1 cellular context compared by ENCODE assay signal in the genomic region with DNA sequence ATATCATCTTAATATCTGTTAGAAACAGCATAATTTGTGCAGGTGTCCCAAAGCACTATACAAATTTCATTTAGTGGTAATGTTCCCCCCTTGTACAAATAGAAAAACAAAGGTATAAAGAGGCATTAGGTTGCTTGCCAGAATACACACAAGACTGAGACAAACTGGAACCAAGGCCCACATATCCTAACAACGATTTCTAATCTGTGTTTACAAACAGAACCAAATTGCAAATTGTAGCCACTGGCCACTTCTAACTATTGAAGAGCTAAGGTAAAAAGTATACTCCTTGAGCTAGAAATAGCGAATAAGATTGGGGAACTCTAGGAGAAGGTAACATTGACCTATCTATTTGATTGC.
TF ChIP-seq lines count a peak whose summit lies in the region.

No MANE protein-coding gene starts in this region.

TF ChIP-seq in WTC11, 78 proteins besides CTCF, POLR2A, EP300 and RAD21 (continued from another document):
- TF ChIP-seq, protein P1, sequence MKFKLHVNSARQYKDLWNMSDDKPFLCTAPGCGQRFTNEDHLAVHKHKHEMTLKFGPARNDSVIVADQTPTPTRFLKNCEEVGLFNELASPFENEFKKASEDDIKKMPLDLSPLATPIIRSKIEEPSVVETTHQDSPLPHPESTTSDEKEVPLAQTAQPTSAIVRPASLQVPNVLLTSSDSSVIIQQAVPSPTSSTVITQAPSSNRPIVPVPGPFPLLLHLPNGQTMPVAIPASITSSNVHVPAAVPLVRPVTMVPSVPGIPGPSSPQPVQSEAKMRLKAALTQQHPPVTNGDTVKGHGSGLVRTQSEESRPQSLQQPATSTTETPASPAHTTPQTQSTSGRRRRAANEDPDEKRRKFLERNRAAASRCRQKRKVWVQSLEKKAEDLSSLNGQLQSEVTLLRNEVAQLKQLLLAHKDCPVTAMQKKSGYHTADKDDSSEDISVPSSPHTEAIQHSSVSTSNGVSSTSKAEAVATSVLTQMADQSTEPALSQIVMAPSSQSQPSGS (CRISPR knock-in tag; IDR thresholded peaks at IDR 0.05; ENCODE audit: borderline replicate concordance, low read depth): no peak
- TF ChIP-seq TEAD1 (CRISPR knock-in tag; IDR thresholded peaks at IDR 0.05) (no peak), ZNF263 (CRISPR knock-in tag; IDR thresholded peaks at IDR 0.05; ENCODE audit: low read depth) (no peak), SP1 (CRISPR knock-in tag; conservative IDR thresholded peaks at IDR 0.05) (no peak), ATF1 (CRISPR knock-in tag; IDR thresholded peaks at IDR 0.05) (no peak), CREB1 (CRISPR knock-in tag; IDR thresholded peaks at IDR 0.05) (no peak), SOX15 (CRISPR knock-in tag; IDR thresholded peaks at IDR 0.05) (no peak), ZNF671 (CRISPR knock-in tag; IDR thresholded peaks at IDR 0.05) (no peak)
- TF ChIP-seq, protein P2, sequence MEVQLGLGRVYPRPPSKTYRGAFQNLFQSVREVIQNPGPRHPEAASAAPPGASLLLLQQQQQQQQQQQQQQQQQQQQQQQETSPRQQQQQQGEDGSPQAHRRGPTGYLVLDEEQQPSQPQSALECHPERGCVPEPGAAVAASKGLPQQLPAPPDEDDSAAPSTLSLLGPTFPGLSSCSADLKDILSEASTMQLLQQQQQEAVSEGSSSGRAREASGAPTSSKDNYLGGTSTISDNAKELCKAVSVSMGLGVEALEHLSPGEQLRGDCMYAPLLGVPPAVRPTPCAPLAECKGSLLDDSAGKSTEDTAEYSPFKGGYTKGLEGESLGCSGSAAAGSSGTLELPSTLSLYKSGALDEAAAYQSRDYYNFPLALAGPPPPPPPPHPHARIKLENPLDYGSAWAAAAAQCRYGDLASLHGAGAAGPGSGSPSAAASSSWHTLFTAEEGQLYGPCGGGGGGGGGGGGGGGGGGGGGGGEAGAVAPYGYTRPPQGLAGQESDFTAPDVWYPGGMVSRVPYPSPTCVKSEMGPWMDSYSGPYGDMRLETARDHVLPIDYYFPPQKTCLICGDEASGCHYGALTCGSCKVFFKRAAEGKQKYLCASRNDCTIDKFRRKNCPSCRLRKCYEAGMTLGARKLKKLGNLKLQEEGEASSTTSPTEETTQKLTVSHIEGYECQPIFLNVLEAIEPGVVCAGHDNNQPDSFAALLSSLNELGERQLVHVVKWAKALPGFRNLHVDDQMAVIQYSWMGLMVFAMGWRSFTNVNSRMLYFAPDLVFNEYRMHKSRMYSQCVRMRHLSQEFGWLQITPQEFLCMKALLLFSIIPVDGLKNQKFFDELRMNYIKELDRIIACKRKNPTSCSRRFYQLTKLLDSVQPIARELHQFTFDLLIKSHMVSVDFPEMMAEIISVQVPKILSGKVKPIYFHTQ (CRISPR knock-in tag; IDR thresholded peaks at IDR 0.05): no peak
TF ChIP-seq in WTC11: peak in this region for 0.
